13 cellular contexts compared by ENCODE assay signal in genomic region chr13:75308222-75308621, GRCh38.
DNase-seq lines count a peak whose midpoint lies in the region; ATAC-seq, FAIRE-seq and TF ChIP-seq lines count a peak whose summit lies in the region.
"Had no signal": no experiment of that assay in that cellular context is flagged by ENCODE, and none has a peak within 500 bp of the region (broad histone marks: within the 10 kb centered on the region; RNA-seq: fewer than 3 reads in every experiment).

No MANE protein-coding gene starts in this region.

- intact Hi-C loops in GM12878 (cut with micrococcal nuclease; ENCODE audit: unreplicated experiment) = no loop called here
- intact Hi-C loops in aorta (cut with DNase I) = no loop called here
- intact Hi-C loops in testis (cut with DNase I; ENCODE audit: low total_unique reads) = no loop called here

- no peaks in the 10 kb centered on the region; the same call in 1 of the 2 replicates for H3K4me1 ChIP-seq in GM12878 (ENCODE audit: control insufficient read depth, insufficient read depth, low read length)
- H3K4me1 ChIP-seq in effector memory CD4-positive, alpha-beta T cell (ENCODE audit: control insufficient read depth, insufficient read depth, low read length, poor library complexity, severe bottlenecking) = peaks cover 6% of the 10 kb centered on the region
- no peaks in the 10 kb centered on the region for H3K4me1 ChIP-seq in aorta (ENCODE audit: control insufficient read depth in 1 of 2, insufficient read depth in 2 of 2, low read length in 2 of 2)
- peaks cover 31% of the 10 kb centered on the region for H3K4me1 ChIP-seq in testis
- H3K4me1 ChIP-seq: BLaER1, foreskin keratinocyte had no signal

- ATAC-seq in GM19438 (IDR thresholded peaks at IDR 0.05; ENCODE audit: low read depth, unreplicated experiment) (peak; percentile 38), HG03097 (IDR thresholded peaks at IDR 0.05; ENCODE audit: low FRiP score, unreplicated experiment) (peak; percentile 47), GM12878 (peak; percentile 72), aorta (ENCODE audit: low FRiP score) (no peak)
- ATAC-seq: foreskin keratinocyte, Right ventricle myocardium inferior had no signal

- no TSS peak for BruUV-seq in GM12878 (replicated peaks; lab: Mats Ljungman, UMichigan)

- no peaks in the 10 kb centered on the region for H4K20me1 ChIP-seq in GM12878 (ENCODE audit: control insufficient read depth, insufficient read depth)
- H4K20me1 ChIP-seq: BLaER1 had no signal

- H3K27ac ChIP-seq in GM12878 (ENCODE audit: control insufficient read depth, insufficient read depth) = peak overlapping the region; percentile 18
- H3K27ac ChIP-seq in effector memory CD4-positive, alpha-beta T cell (ENCODE audit: insufficient read depth, low read length, poor library complexity, severe bottlenecking) = no peak overlapping the region
- no peak overlapping the region for H3K27ac ChIP-seq in aorta (ENCODE audit: low read depth in 1 of 2, low read length in 2 of 2)
- H3K27ac ChIP-seq in testis = no peak overlapping the region
- H3K27ac ChIP-seq: BLaER1, foreskin keratinocyte had no signal

- H3K79me2 ChIP-seq in GM12878 (ENCODE audit: control insufficient read depth, insufficient read depth, low read length) = no peaks in the 10 kb centered on the region; the same call in 1 of the 2 replicates

- CTCF ChIA-PET in GM12878 (lab: Yijun Ruan, JAX) = interaction anchor here (3.0 kb wide), 1 partner anchor 23 kb away, joined by 8 read pairs; no protein-coding TSS in a partner anchor

- H3K27me3 ChIP-seq in GM12878 (replicated peaks in 1 of 2; ENCODE audit: control insufficient read depth in 2 of 2, insufficient read depth in 2 of 2, low read length in 1 of 2) (no peaks in the 10 kb centered on the region), aorta (ENCODE audit: control insufficient read depth in 1 of 2, insufficient read depth in 2 of 2, low read length in 1 of 2) (no peaks in the 10 kb centered on the region), testis (no peaks in the 10 kb centered on the region)
- no peaks in the 10 kb centered on the region for H3K27me3 ChIP-seq in effector memory CD4-positive, alpha-beta T cell (replicated peaks; ENCODE audit: control insufficient read depth, insufficient read depth, low read length, poor library complexity, severe bottlenecking)
- H3K27me3 ChIP-seq: BLaER1, foreskin keratinocyte had no signal

- POLR2A ChIA-PET in GM12878 (lab: Charles Lee) = interaction anchor here (0.6 to 1.3 kb wide), 4 partner anchors 12 to 1718 kb away, joined by 3 to 5 read pairs (median 4); no protein-coding TSS in a partner anchor

- TF ChIP-seq CTCF in GM12878 (IDR thresholded peaks at IDR 0.05 in 2 of 3, conservative IDR thresholded peaks at IDR 0.05 in 1 of 3; ENCODE audit: control insufficient read depth in 2 of 3, extremely low read depth in 1 of 3, insufficient read depth in 1 of 3, low read depth in 3 of 3, low read length in 3 of 3) (no peak), testis (IDR thresholded peaks at IDR 0.05) (no peak)

- no peak overlapping the region for H3K4me3 ChIP-seq in GM12878
- H3K4me3 ChIP-seq in effector memory CD4-positive, alpha-beta T cell (ENCODE audit: insufficient read depth, low read depth, low read length, poor library complexity, severe bottlenecking) = no peak overlapping the region
- H3K4me3 ChIP-seq in aorta (ENCODE audit: low read length in 2 of 2) = no peak overlapping the region
- H3K4me3 ChIP-seq in testis = no peak overlapping the region
- H3K4me3 ChIP-seq: BLaER1 had no signal

- no peak overlapping the region for H3K4me2 ChIP-seq in GM12878 (ENCODE audit: control insufficient read depth, insufficient read depth)
- H3K4me2 ChIP-seq: BLaER1 had no signal

- 0% methylated on average over 2 of the region's 2 CpGs for WGBS in GM12878 (ENCODE audit: insufficient coverage, insufficient replicate concordance, low lambda C conversion rate, missing lambda C conversion rate)
- 77% methylated on average over 2 of the region's 2 CpGs for WGBS in aorta, 2 donors
- WGBS in testis, 2 donors = 96 to 97% methylated on average over 2 of the region's 2 CpGs

- RAD21 ChIA-PET in GM12878 (lab: Charles Lee; ENCODE audit: unreplicated experiment) = interaction anchor here (3.3 kb wide), 1 partner anchor 18 kb away, joined by 17 read pairs; no protein-coding TSS in a partner anchor

- TF ChIP-seq RAD21 in GM12878 (IDR thresholded peaks at IDR 0.05; ENCODE audit: insufficient read depth, low read depth, low read length) = no peak

- FAIRE-seq in GM12891 (lab: Jason Lieb, UNC) (no peak), GM12878 (lab: Jason Lieb, UNC) (peak; percentile 76), urothelium cell line (lab: Jason Lieb, UNC) (no peak)
- FAIRE-seq: kidney had no signal

- TF ChIP-seq EP300 in GM12878 (IDR thresholded peaks at IDR 0.05; ENCODE audit: borderline replicate concordance in 1 of 2, control insufficient read depth in 1 of 2, low read depth in 2 of 2, low read length in 2 of 2) = no peak

- no peak overlapping the region for H2AFZ ChIP-seq in GM12878 (ENCODE audit: control insufficient read depth, low read depth, low read length)

- H3K36me3 ChIP-seq in GM12878 (ENCODE audit: control insufficient read depth in 2 of 2, insufficient read depth in 2 of 2, low read length in 1 of 2) (no peaks in the 10 kb centered on the region), aorta (ENCODE audit: control insufficient read depth in 1 of 2, insufficient read depth in 2 of 2, low read length in 1 of 2) (no peaks in the 10 kb centered on the region), testis (ENCODE audit: low read depth, missing control alignments) (no peaks in the 10 kb centered on the region)
- H3K36me3 ChIP-seq in effector memory CD4-positive, alpha-beta T cell (ENCODE audit: control insufficient read depth, insufficient read depth, low read length) = peaks cover 32% of the 10 kb centered on the region

- DNase-seq in GM12891 (ENCODE audit: insufficient read length, low spot score) = no peak
- DNase-seq in GM12878 (ENCODE audit: low read depth, low spot score) = no peak
- no peak for DNase-seq in effector memory CD4-positive, alpha-beta T cell
- no peak for DNase-seq in aorta
- no peak for DNase-seq in urothelium cell line (ENCODE audit: low spot score)
- DNase-seq in testis = no peak
- DNase-seq: foreskin keratinocyte, kidney, NCI-H2171 had no signal

- H3K9me3 ChIP-seq in GM12878 (replicated peaks; ENCODE audit: control insufficient read depth, insufficient read depth, low read length) (peaks cover 4% of the 10 kb centered on the region; the same call in 2 of the 3 replicates), aorta (ENCODE audit: control insufficient read depth, low read length) (no peaks in the 10 kb centered on the region), testis (no peaks in the 10 kb centered on the region)
- no peaks in the 10 kb centered on the region for H3K9me3 ChIP-seq in effector memory CD4-positive, alpha-beta T cell (ENCODE audit: control insufficient read depth, low read length)
- H3K9me3 ChIP-seq: BLaER1 had no signal

- in situ Hi-C loops in GM12878 (cut with MboI) = no loop called here

- SMC1A ChIA-PET in GM12878 (lab: Charles Lee; ENCODE audit: uncharacterized antibody, unreplicated experiment) = interaction anchor here (1.2 to 2.4 kb wide), 3 partner anchors 19 to 58 kb away, joined by 4 to 8 read pairs (median 4); no protein-coding TSS in a partner anchor

- TF ChIP-seq POLR2A in GM12891 (IDR thresholded peaks at IDR 0.05; ENCODE audit: low read depth, low read length) (no peak), GM12878 (IDR thresholded peaks at IDR 0.05; ENCODE audit: low read depth, low read length) (no peak), testis (IDR thresholded peaks at IDR 0.05) (no peak)

- no peak overlapping the region for H3K9ac ChIP-seq in GM12878 (ENCODE audit: control insufficient read depth, insufficient read depth, low read length)
- H3K9ac ChIP-seq: BLaER1 had no signal

TF ChIP-seq in GM12891, 5 proteins besides CTCF, POLR2A, EP300 and RAD21:
- no peak for TF ChIP-seq PAX5 (IDR thresholded peaks at IDR 0.05; ENCODE audit: insufficient read depth, low read length, severe bottlenecking)
- TF ChIP-seq POU2F2 (IDR thresholded peaks at IDR 0.05; ENCODE audit: low read depth, low read length) = 0 out of 2 replicates have a peak, but pooled peaks have one; percentile 13
TF ChIP-seq in GM12891: peak in this region for 1.

TF ChIP-seq in GM12878, 131 proteins besides CTCF, POLR2A, EP300 and RAD21 (continues in another document):
- TF ChIP-seq E2F4 (IDR thresholded peaks at IDR 0.05; ENCODE audit: low read depth, low read length) (no peak), CREB1 (IDR thresholded peaks at IDR 0.05; ENCODE audit: low read depth) (peak; percentile 25; the same call in 1 of the 2 replicates), RUNX3 (IDR thresholded peaks at IDR 0.05; ENCODE audit: low read length) (peak; percentile 57; the same call in 1 of the 2 replicates)
